ENCODE assay signal across 20 cellular contexts in genomic region chr3:67559029-67559605, GRCh38.
DNase-seq lines count a peak whose midpoint lies in the region; ATAC-seq, FAIRE-seq and TF ChIP-seq lines count a peak whose summit lies in the region.
"Had no signal": no experiment of that assay in that cellular context is flagged by ENCODE, and none has a peak within 500 bp of the region (broad histone marks: within the 10 kb centered on the region; RNA-seq: fewer than 3 reads in every experiment).

No MANE protein-coding gene starts in this region.

- intact Hi-C loops in gastrocnemius medialis (cut with DNase I; ENCODE audit: low total_unique reads), result loop anchor here (10.0 kb wide), 1 partner anchor 174 kb away; no protein-coding TSS in a partner anchor

- H3K27me3 ChIP-seq in gastrocnemius medialis, result no peaks in the 10 kb centered on the region
- H3K27me3 ChIP-seq: BE2C had no signal

- no peak for TF ChIP-seq CTCF in GM12865 (IDR thresholded peaks at IDR 0.05; ENCODE audit: insufficient read depth, low read depth, low read length, missing control alignments)
- no peak for TF ChIP-seq CTCF in gastrocnemius medialis (IDR thresholded peaks at IDR 0.05 in 4 of 5, conservative IDR thresholded peaks at IDR 0.05 in 1 of 5)

- H3K27ac ChIP-seq in gastrocnemius medialis, result no peak overlapping the region

- H3K36me3 ChIP-seq in gastrocnemius medialis, result no peaks in the 10 kb centered on the region
- H3K36me3 ChIP-seq: BE2C had no signal

- ATAC-seq in GM18870 (IDR thresholded peaks at IDR 0.05; ENCODE audit: unreplicated experiment) (peak; percentile 74), HG02763 (IDR thresholded peaks at IDR 0.05; ENCODE audit: unreplicated experiment) (no peak), gastrocnemius medialis (no peak), GM21576 (IDR thresholded peaks at IDR 0.05; ENCODE audit: unreplicated experiment) (no peak), HG02981 (IDR thresholded peaks at IDR 0.05; ENCODE audit: unreplicated experiment) (no peak)
- ATAC-seq: K562 had no signal

- no peak overlapping the region for H3K4me3 ChIP-seq in GM12865 (ENCODE audit: low read depth, low read length)
- no peak overlapping the region for H3K4me3 ChIP-seq in gastrocnemius medialis
- H3K4me3 ChIP-seq: K562 had no signal

- no peak for TF ChIP-seq POLR2A in gastrocnemius medialis (IDR thresholded peaks at IDR 0.05)

- DNase-seq in GM12865 (ENCODE audit: low read depth) (peak; percentile 8), frontal cortex (ENCODE audit: low spot score in 2 of 2) (no peak), gastrocnemius medialis (no peak)
- DNase-seq: ACHN; BE2C; C1 segment of cervical spinal cord; CD4-positive, CD25-positive, alpha-beta regulatory T cell; CD8-positive, alpha-beta memory T cell; COR-L47; GOT3; H7 had no signal

- FAIRE-seq in frontal cortex (lab: Jason Lieb, UNC), result peak; percentile 10
- FAIRE-seq: A204.1, D721Med, G401.6, HTR-8/SVneo, K562 had no signal

- H3K9me3 ChIP-seq in gastrocnemius medialis, result no peaks in the 10 kb centered on the region
- H3K9me3 ChIP-seq: BE2C had no signal

- peaks cover 0 to 5% of the 10 kb centered on the region in 2 donors for H3K4me1 ChIP-seq in gastrocnemius medialis
- H3K4me1 ChIP-seq: BE2C had no signal

- in situ Hi-C loops in gastrocnemius medialis (cut with MboI; ENCODE audit: low sequenced_read_pairs in 4 of 4), result no loop called here
